Comparison of ENCODE assay signal across 13 cellular contexts in genomic region chr22:42562282-42562681, GRCh38. TPM values are rescaled to one million over a fixed set of nuclear protein-coding genes. Genes with fewer than 3 reads are reported as not detected.
DNase-seq lines count a peak whose midpoint lies in the region; ATAC-seq and TF ChIP-seq lines count a peak whose summit lies in the region.
"Had no signal": no experiment of that assay in that cellular context is flagged by ENCODE, and none has a peak within 500 bp of the region (broad histone marks: within the 10 kb centered on the region; RNA-seq: fewer than 3 reads in every experiment).

No MANE protein-coding gene starts in this region.

- no peak for DNase-seq in activated naive CD4-positive, alpha-beta T cell treated with anti-CD3 and anti-CD28 coated beads, Interleukin-2, amount 50 U/mL, for 16 hours
- DNase-seq in OCI-LY7 (ENCODE audit: low spot score), result peak; percentile 70
- DNase-seq in left ventricle myocardium superior, result no peak
- peak; percentile 67 for DNase-seq in testis
- no peak for DNase-seq in ACHN
- no peak for DNase-seq in activated CD4-positive, alpha-beta T cell treated with anti-CD3 and anti-CD28 coated beads, Interleukin-2, amount 10 ng/mL, durations not matched to agents 24 days and 14 days
- DNase-seq: activated CD4-positive, CD25-positive, alpha-beta regulatory T cell; DMS79; stimulated activated naive CD4-positive, alpha-beta T cell had no signal

- POLR2A ChIA-PET in OCI-LY7 (lab: Charles Lee), result interaction anchor here (0.6 kb wide), 1 partner anchor 29 kb away, joined by 7 read pairs; no protein-coding TSS in a partner anchor

- no peak overlapping the region for H3K4me3 Mint-ChIP-seq in activated naive CD4-positive, alpha-beta T cell treated with anti-CD3 and anti-CD28 coated beads, Interleukin-2, amount 50 U/mL, for 24 hours
- no peak overlapping the region for H3K4me3 Mint-ChIP-seq in activated CD4-positive, alpha-beta T cell treated with anti-CD3 and anti-CD28 coated beads, Interleukin-2, amount 10 ng/mL, durations not matched to agents 24 days and 14 days
- H3K4me3 Mint-ChIP-seq: activated T-helper 1 cell treated with anti-CD3 and anti-CD28 coated beads, Interleukin-12 subunit alpha, Interleukin-12 subunit beta, Interleukin-2, Interleukin-4 antibody, amounts not matched to agents 30 ng/mL and 10 ng/mL and 1 ng/mL, durations not matched to agents 14 hours and 24 hours and 36 hours had no signal

- H3K4me2 ChIP-seq in OCI-LY7 (ENCODE audit: low read length), result peak overlapping the region; percentile 42

- H3K36me3 ChIP-seq in OCI-LY7 (ENCODE audit: insufficient read depth, low read length), result peaks cover 53% of the 10 kb centered on the region
- H3K36me3 ChIP-seq in testis (ENCODE audit: low read depth, missing control alignments), result no peaks in the 10 kb centered on the region
- H3K36me3 ChIP-seq: neutrophil had no signal

- TF ChIP-seq POLR2A in testis (IDR thresholded peaks at IDR 0.05), result no peak

- CTCF ChIA-PET in OCI-LY7 (lab: Charles Lee; ENCODE audit: unreplicated experiment), result no interaction called here

- no peak overlapping the region for H2AFZ ChIP-seq in OCI-LY7 (ENCODE audit: low read length)

- 21 to 58% methylated on average over 8 of the region's 8 CpGs for WGBS in testis, 2 donors

- H3K27ac ChIP-seq in OCI-LY7 (ENCODE audit: low read depth, low read length, poor library complexity, severe bottlenecking) (peak overlapping the region; percentile 33), testis (peak overlapping the region; percentile 20 to 59)
- H3K27ac ChIP-seq: neutrophil had no signal

- ATAC-seq in left ventricle myocardium superior, result peak; percentile 8
- no peak for ATAC-seq in HG03097 (IDR thresholded peaks at IDR 0.05; ENCODE audit: low FRiP score, unreplicated experiment)

- H3K27me3 ChIP-seq in testis, result no peaks in the 10 kb centered on the region
- H3K27me3 ChIP-seq: neutrophil had no signal

- H3K9me2 ChIP-seq in OCI-LY7 (ENCODE audit: insufficient read depth, low read length), result no peaks in the 10 kb centered on the region

- no peaks in the 10 kb centered on the region for H3K9me3 Mint-ChIP-seq in activated naive CD4-positive, alpha-beta T cell treated with anti-CD3 and anti-CD28 coated beads, Interleukin-2, amount 50 U/mL, for 24 hours
- no peaks in the 10 kb centered on the region for H3K9me3 Mint-ChIP-seq in activated CD4-positive, alpha-beta T cell treated with anti-CD3 and anti-CD28 coated beads, Interleukin-2, amount 10 ng/mL, durations not matched to agents 24 days and 14 days
- H3K9me3 Mint-ChIP-seq: activated T-helper 1 cell treated with anti-CD3 and anti-CD28 coated beads, Interleukin-12 subunit alpha, Interleukin-12 subunit beta, Interleukin-2, Interleukin-4 antibody, amounts not matched to agents 30 ng/mL and 10 ng/mL and 1 ng/mL, durations not matched to agents 14 hours and 24 hours and 36 hours had no signal

- intact Hi-C loops in OCI-LY7 (cut with micrococcal nuclease; ENCODE audit: unreplicated experiment) (no loop called here), left ventricle myocardium superior (cut with micrococcal nuclease) (no loop called here), testis (cut with DNase I; ENCODE audit: low total_unique reads) (no loop called here)
- intact Hi-C loops in activated CD4-positive, alpha-beta T cell treated with anti-CD3 and anti-CD28 coated beads, Interleukin-2, amount 10 ng/mL, durations not matched to agents 24 days and 14 days (cut with micrococcal nuclease), result no loop called here

- TF ChIP-seq CTCF in OCI-LY7 (conservative IDR thresholded peaks at IDR 0.05; ENCODE audit: low read length) (no peak), testis (IDR thresholded peaks at IDR 0.05) (no peak)

- H3K27ac Mint-ChIP-seq in activated naive CD4-positive, alpha-beta T cell treated with anti-CD3 and anti-CD28 coated beads, Interleukin-2, amount 50 U/mL, for 24 hours, result peak overlapping the region; percentile 72
- no peak overlapping the region for H3K27ac Mint-ChIP-seq in activated CD4-positive, alpha-beta T cell treated with anti-CD3 and anti-CD28 coated beads, Interleukin-2, amount 10 ng/mL, durations not matched to agents 24 days and 14 days
- H3K27ac Mint-ChIP-seq: activated T-helper 1 cell treated with anti-CD3 and anti-CD28 coated beads, Interleukin-12 subunit alpha, Interleukin-12 subunit beta, Interleukin-2, Interleukin-4 antibody, amounts not matched to agents 30 ng/mL and 10 ng/mL and 1 ng/mL, durations not matched to agents 14 hours and 24 hours and 36 hours had no signal

- no peaks in the 10 kb centered on the region for H3K27me3 Mint-ChIP-seq in activated naive CD4-positive, alpha-beta T cell treated with anti-CD3 and anti-CD28 coated beads, Interleukin-2, amount 50 U/mL, for 24 hours
- H3K27me3 Mint-ChIP-seq in activated CD4-positive, alpha-beta T cell treated with anti-CD3 and anti-CD28 coated beads, Interleukin-2, amount 10 ng/mL, durations not matched to agents 24 days and 14 days, result no peaks in the 10 kb centered on the region

- H3K4me3 ChIP-seq in OCI-LY7 (ENCODE audit: low read depth, low read length, poor library complexity, severe bottlenecking) (peak overlapping the region; percentile 3), testis (no peak overlapping the region)

- BruUV-seq in OCI-LY7 (replicated peaks; lab: Mats Ljungman, UMichigan), result no TSS peak

- no peaks in the 10 kb centered on the region for H3K79me2 ChIP-seq in OCI-LY7 (ENCODE audit: insufficient read depth, low read depth, low read length)

- peaks cover 3% of the 10 kb centered on the region for H3K4me1 Mint-ChIP-seq in activated naive CD4-positive, alpha-beta T cell treated with anti-CD3 and anti-CD28 coated beads, Interleukin-2, amount 50 U/mL, for 24 hours
- peaks cover 3% of the 10 kb centered on the region for H3K4me1 Mint-ChIP-seq in activated CD4-positive, alpha-beta T cell treated with anti-CD3 and anti-CD28 coated beads, Interleukin-2, amount 10 ng/mL, durations not matched to agents 24 days and 14 days

- no peaks in the 10 kb centered on the region for H4K20me1 ChIP-seq in OCI-LY7 (ENCODE audit: insufficient read depth, low read length)

- no peaks in the 10 kb centered on the region for H3K36me3 Mint-ChIP-seq in activated naive CD4-positive, alpha-beta T cell treated with anti-CD3 and anti-CD28 coated beads, Interleukin-2, amount 50 U/mL, for 24 hours
- H3K36me3 Mint-ChIP-seq in activated CD4-positive, alpha-beta T cell treated with anti-CD3 and anti-CD28 coated beads, Interleukin-2, amount 10 ng/mL, durations not matched to agents 24 days and 14 days (ENCODE audit: low read depth), result no peaks in the 10 kb centered on the region

- H3K4me1 ChIP-seq in OCI-LY7 (ENCODE audit: insufficient read depth, low read length, poor library complexity, severe bottlenecking) (peaks cover 29% of the 10 kb centered on the region), testis (peaks cover 15% of the 10 kb centered on the region)

- in situ Hi-C loops in ACHN (cut with HindIII; ENCODE audit: low pct_ligation_motif_present, low pct_unique_long_range_greater_than_20kb, low sequenced_read_pairs), result no loop called here

- H3K9me3 ChIP-seq in OCI-LY7 (ENCODE audit: low read length) (no peaks in the 10 kb centered on the region), testis (no peaks in the 10 kb centered on the region)
- H3K9me3 ChIP-seq: neutrophil had no signal

RNA-seq across cellular contexts. Expression of gene SERHL2, which starts 8.5 kb away (rescaled TPM):
- 93.9 and 98.0 TPM in 2 replicates for total RNA-seq in OCI-LY7 (2014; rRNA removed; shearing (Covaris generic))
- total RNA-seq in OCI-LY7 (2022) (36.4 and 39.5 TPM in 2 replicates), left ventricle myocardium superior (1.6 TPM), testis (1 to 10 TPM; 6.9 to 8.8 TPM)
- 11.3 TPM for polyA plus RNA-seq in testis (ENCODE audit: insufficient read depth, low read depth, low replicate concordance)
- 2.2 and 2.3 TPM in 2 replicates for total RNA-seq in activated CD4-positive, alpha-beta T cell treated with anti-CD3 and anti-CD28 coated beads, Interleukin-2, amount 10 ng/mL, durations not matched to agents 24 days and 14 days

RNA-seq across cellular contexts. Expression of gene RRP7A, which starts 42.7 kb away (rescaled TPM):
- 125 and 137 TPM in 2 replicates for total RNA-seq in OCI-LY7 (2014; rRNA removed; shearing (Covaris generic))
- total RNA-seq in OCI-LY7 (2022), result 149 and 172 TPM in 2 replicates
- total RNA-seq in left ventricle myocardium superior, result 16.0 TPM
- 10 to 100 TPM; 30.8 to 43.3 TPM for total RNA-seq in testis
- 62.8 TPM for polyA plus RNA-seq in testis (ENCODE audit: insufficient read depth, low read depth, low replicate concordance)
- total RNA-seq in activated CD4-positive, alpha-beta T cell treated with anti-CD3 and anti-CD28 coated beads, Interleukin-2, amount 10 ng/mL, durations not matched to agents 24 days and 14 days, result 141 and 150 TPM in 2 replicates

RNA-seq across cellular contexts. Expression of gene POLDIP3, which starts 52.4 kb away (rescaled TPM):
- total RNA-seq in OCI-LY7 (2014; rRNA removed; shearing (Covaris generic)), result 52.7 and 70.7 TPM in 2 replicates
- total RNA-seq in OCI-LY7 (2022), result 73.5 and 74.1 TPM in 2 replicates
- total RNA-seq in left ventricle myocardium superior, result 39.4 TPM
- 10 to 100 TPM; 57.5 to 60.5 TPM for total RNA-seq in testis
- 76.9 TPM for polyA plus RNA-seq in testis (ENCODE audit: insufficient read depth, low read depth, low replicate concordance)
- 75.4 and 85.3 TPM in 2 replicates for total RNA-seq in activated CD4-positive, alpha-beta T cell treated with anti-CD3 and anti-CD28 coated beads, Interleukin-2, amount 10 ng/mL, durations not matched to agents 24 days and 14 days

Comparison
In these comparisons a context has a peak if more than half of its experiments do, and no peak if none do; other contexts are left out.
1. DNase-seq: peak in OCI-LY7 (single experiment) and testis (single experiment); none in activated naive CD4-positive, alpha-beta T cell treated with anti-CD3 and anti-CD28 coated beads, Interleukin-2, amount 50 U/mL, for 16 hours (single experiment), left ventricle myocardium superior (single experiment), ACHN (single experiment) and activated CD4-positive, alpha-beta T cell treated with anti-CD3 and anti-CD28 coated beads, Interleukin-2, amount 10 ng/mL, durations not matched to agents 24 days and 14 days (single experiment).